In the genomic region with DNA sequence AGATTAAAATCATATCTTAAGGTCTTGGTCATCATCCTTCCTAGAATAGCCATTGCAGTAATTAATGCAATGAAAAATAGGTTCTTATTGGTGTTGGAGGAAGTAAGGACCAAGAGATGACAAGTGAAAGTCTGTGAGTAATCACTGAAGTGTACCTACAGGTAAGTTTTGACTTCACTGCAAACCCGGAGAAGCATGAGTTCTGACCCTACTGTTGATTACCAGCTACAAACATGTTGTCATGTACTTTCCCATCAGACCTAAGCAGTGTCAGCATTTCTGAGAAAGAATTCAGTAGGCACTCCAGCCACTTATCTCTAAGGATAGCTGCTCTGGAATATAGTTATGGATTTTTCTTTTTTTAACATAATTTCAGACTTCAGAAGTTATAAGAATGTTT, we compare ENCODE assay signal across 14 cellular contexts.
A peak's percentile ranks its signal among the peaks of the same experiment; 100 is the strongest.
DNase-seq lines count a peak whose midpoint lies in the region; ATAC-seq, FAIRE-seq and TF ChIP-seq lines count a peak whose summit lies in the region.
"Had no signal": no experiment of that assay in that cellular context is flagged by ENCODE, and none has a peak within 500 bp of the region (broad histone marks: within the 10 kb centered on the region; RNA-seq: fewer than 3 reads in every experiment).

No MANE protein-coding gene starts in this region.

- WGBS in GM12878 (ENCODE audit: insufficient coverage, insufficient replicate concordance, low lambda C conversion rate, missing lambda C conversion rate): 0% methylated on average over 1 of the region's 1 CpG

- no peak for TF ChIP-seq EP300 in GM12878 (IDR thresholded peaks at IDR 0.05; ENCODE audit: borderline replicate concordance in 1 of 2, control insufficient read depth in 1 of 2, low read depth in 2 of 2, low read length in 2 of 2)

- POLR2A ChIA-PET in GM12878 (lab: Charles Lee): interaction anchor here (1.1 to 1.2 kb wide), 3 partner anchors 21 to 241 kb away, joined by 3 read pairs; no protein-coding TSS in a partner anchor

- no peaks in the 10 kb centered on the region for H3K27me3 ChIP-seq in GM12878 (replicated peaks in 1 of 2; ENCODE audit: control insufficient read depth in 2 of 2, insufficient read depth in 2 of 2, low read length in 1 of 2)
- H3K27me3 ChIP-seq: BLaER1 had no signal

- SMC1A ChIA-PET in GM12878 (lab: Charles Lee; ENCODE audit: uncharacterized antibody, unreplicated experiment): interaction anchor here (0.8 to 2.0 kb wide), 4 partner anchors 10 to 54 kb away, joined by 3 to 5 read pairs (median 3); no protein-coding TSS in a partner anchor

- CTCF ChIA-PET in GM12878 (lab: Yijun Ruan, JAX): interaction anchor here (0.9 to 1.7 kb wide), 5 partner anchors 11 to 394 kb away, joined by 3 to 8 read pairs (median 3); no protein-coding TSS in a partner anchor

- no peaks in the 10 kb centered on the region for H4K20me1 ChIP-seq in GM12878 (ENCODE audit: control insufficient read depth, insufficient read depth)

- H3K9ac ChIP-seq in GM12878 (ENCODE audit: control insufficient read depth, insufficient read depth, low read length): no peak overlapping the region
- H3K9ac ChIP-seq: BLaER1 had no signal

- intact Hi-C loops in GM12878 (cut with micrococcal nuclease; ENCODE audit: unreplicated experiment): no loop called here

- ATAC-seq in GM18868 (IDR thresholded peaks at IDR 0.05; ENCODE audit: unreplicated experiment) (peak; percentile 72), HG02870 (IDR thresholded peaks at IDR 0.05; ENCODE audit: unreplicated experiment) (peak; percentile 79), GM12878 (peak; percentile 73)

- FAIRE-seq in GM12878 (lab: Jason Lieb, UNC): peak; percentile 65

- in situ Hi-C loops in GM12878 (cut with MboI): no loop called here

- no peaks in the 10 kb centered on the region; a peak in 2 of 4 replicates for H3K36me3 ChIP-seq in GM12878 (ENCODE audit: control insufficient read depth in 2 of 2, insufficient read depth in 2 of 2, low read length in 1 of 2)

- no peak overlapping the region for H2AFZ ChIP-seq in GM12878 (ENCODE audit: control insufficient read depth, low read depth, low read length)

- TF ChIP-seq POLR2A in GM12878 (IDR thresholded peaks at IDR 0.05; ENCODE audit: low read depth, low read length): no peak

- RAD21 ChIA-PET in GM12878 (lab: Charles Lee; ENCODE audit: unreplicated experiment): interaction anchor here (0.9 kb wide), 1 partner anchor 67 kb away, joined by 3 read pairs; no protein-coding TSS in a partner anchor

- DNase-seq in GM12865 (ENCODE audit: low read depth) (peak; percentile 56), GM12878 (ENCODE audit: low read depth, low spot score) (peak; percentile 5), amygdala (lab: John Stamatoyannopoulos, UW) (no peak), NCI-H2029 treated with DMSO at 0.1 percent for 48 hours (lab: John Stamatoyannopoulos, UW) (no peak), AG20443 (ENCODE audit: low spot score) (no peak)
- DNase-seq: DMS 273 treated with DMSO at 0.1 percent for 48 hours, H7, NCI-H1417, NCI-H2029, NCI-H510A treated with DMSO at 0.1 percent for 48 hours, SIG-M5 had no signal

- H3K4me1 ChIP-seq in GM12878 (ENCODE audit: control insufficient read depth, insufficient read depth, low read length): peaks cover 11% of the 10 kb centered on the region
- H3K4me1 ChIP-seq: BLaER1 had no signal

- no peaks in the 10 kb centered on the region for H3K9me3 ChIP-seq in GM12878 (replicated peaks; ENCODE audit: control insufficient read depth, insufficient read depth, low read length)
- H3K9me3 ChIP-seq: BLaER1 had no signal

- no peak overlapping the region for H3K27ac ChIP-seq in GM12878 (ENCODE audit: control insufficient read depth, insufficient read depth)
- H3K27ac ChIP-seq: BLaER1 had no signal

- H3K4me2 ChIP-seq in GM12878 (ENCODE audit: control insufficient read depth, insufficient read depth): no peak overlapping the region
- H3K4me2 ChIP-seq: BLaER1 had no signal

- TF ChIP-seq CTCF in GM12865 (IDR thresholded peaks at IDR 0.05; ENCODE audit: insufficient read depth, low read depth, low read length, missing control alignments) (no peak), GM12878 (IDR thresholded peaks at IDR 0.05 in 2 of 3, conservative IDR thresholded peaks at IDR 0.05 in 1 of 3; ENCODE audit: control insufficient read depth in 2 of 3, extremely low read depth in 1 of 3, insufficient read depth in 1 of 3, low read depth in 3 of 3, low read length in 3 of 3) (no peak)

- BruUV-seq in GM12878 (replicated peaks; lab: Mats Ljungman, UMichigan): no TSS peak

- no peak for TF ChIP-seq RAD21 in GM12878 (IDR thresholded peaks at IDR 0.05; ENCODE audit: insufficient read depth, low read depth, low read length)

- H3K79me2 ChIP-seq in GM12878 (ENCODE audit: control insufficient read depth, insufficient read depth, low read length): no peaks in the 10 kb centered on the region; the same call in 1 of the 2 replicates

- H3K4me3 ChIP-seq in GM12865 (ENCODE audit: low read depth, low read length) (no peak overlapping the region), GM12878 (no peak overlapping the region)
- H3K4me3 ChIP-seq: BLaER1 had no signal

TF ChIP-seq in GM12878, 131 proteins besides CTCF, POLR2A, EP300 and RAD21:
- 0 out of 2 replicates have a peak, but pooled peaks have one; percentile 23 for TF ChIP-seq CREB1 (IDR thresholded peaks at IDR 0.05; ENCODE audit: low read depth)
- TF ChIP-seq, protein P1, sequence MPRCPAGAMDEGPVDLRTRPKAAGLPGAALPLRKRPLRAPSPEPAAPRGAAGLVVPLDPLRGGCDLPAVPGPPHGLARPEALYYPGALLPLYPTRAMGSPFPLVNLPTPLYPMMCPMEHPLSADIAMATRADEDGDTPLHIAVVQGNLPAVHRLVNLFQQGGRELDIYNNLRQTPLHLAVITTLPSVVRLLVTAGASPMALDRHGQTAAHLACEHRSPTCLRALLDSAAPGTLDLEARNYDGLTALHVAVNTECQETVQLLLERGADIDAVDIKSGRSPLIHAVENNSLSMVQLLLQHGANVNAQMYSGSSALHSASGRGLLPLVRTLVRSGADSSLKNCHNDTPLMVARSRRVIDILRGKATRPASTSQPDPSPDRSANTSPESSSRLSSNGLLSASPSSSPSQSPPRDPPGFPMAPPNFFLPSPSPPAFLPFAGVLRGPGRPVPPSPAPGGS (IDR thresholded peaks at IDR 0.05; ENCODE audit: borderline replicate concordance, insufficient read depth, low read depth, low read length, poor library complexity, severe bottlenecking): no peak

Comparison
In these comparisons a context has a peak if more than half of its experiments do, and no peak if none do; other contexts are left out.
1. DNase-seq: peak in GM12865 (single experiment) and GM12878 (single experiment); none in amygdala (0 of 56), NCI-H2029 treated with DMSO at 0.1 percent for 48 hours (single experiment) and AG20443 (single experiment).
2. Peak in every context shown above with its lines, with median percentiles within 50 percentile points of each other: ATAC-seq.